Comparison of ENCODE assay signal across 1 cellular context in genomic region chr4:1502976-1503375, GRCh38.
TF ChIP-seq lines count a peak whose summit lies in the region.

No MANE protein-coding gene starts in this region.

TF ChIP-seq in K562, 482 proteins besides CTCF, POLR2A, EP300 and RAD21 (continued from another document):
- TF ChIP-seq MGA (IDR thresholded peaks at IDR 0.05) (peak; percentile 55), NFIC (IDR thresholded peaks at IDR 0.05) (peak; percentile 87), E2F6 (IDR thresholded peaks at IDR 0.05; ENCODE audit: borderline replicate concordance in 1 of 2, extremely low read depth in 1 of 2, insufficient read depth in 1 of 2, insufficient read length in 1 of 2, low read depth in 1 of 2, low read length in 1 of 2, poor library complexity in 1 of 2, severe bottlenecking in 1 of 2) (peak; percentile 20 to 72), NELFE (IDR thresholded peaks at IDR 0.05; ENCODE audit: insufficient read depth, insufficient read length) (no peak), SAP30 (IDR thresholded peaks at IDR 0.05; ENCODE audit: borderline replicate concordance, insufficient read depth, low read depth, low read length, poor library complexity, severe bottlenecking) (no peak)
